ENCODE assay signal across 27 cellular contexts in the genomic region with DNA sequence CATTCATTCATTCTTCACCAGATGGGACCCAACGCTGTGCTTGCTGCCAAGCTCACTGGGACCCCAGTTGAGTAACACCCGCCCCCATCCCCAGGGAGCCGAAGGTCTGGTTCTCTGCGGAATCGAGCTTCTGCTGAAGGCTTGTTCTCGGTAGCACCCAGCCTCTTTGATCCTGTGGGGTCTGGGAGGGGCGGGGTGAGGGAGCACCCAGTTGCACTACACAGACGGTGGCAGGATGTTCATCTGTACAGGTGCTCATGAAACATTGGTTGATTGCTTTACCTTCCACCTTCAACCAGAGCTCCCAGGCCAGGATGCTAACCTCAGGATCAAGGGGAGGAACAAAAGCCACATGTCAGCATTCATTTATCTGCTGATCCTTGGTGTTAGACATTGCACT.
"Had no signal": no experiment of that assay in that cellular context is flagged by ENCODE, and none has a peak within 500 bp of the region (broad histone marks: within the 10 kb centered on the region; RNA-seq: fewer than 3 reads in every experiment).

No MANE protein-coding gene starts in this region.

- FAIRE-seq: bronchial epithelial cell had no signal

- H3K4me3 Mint-ChIP-seq: activated naive CD8-positive, alpha-beta T cell treated with anti-CD3 and anti-CD28 coated beads, Interleukin-2, amount 50 U/mL, for 24 hours; activated T-cell treated with anti-CD3 and anti-CD28 coated beads, Interleukin-2, amount 50 U/mL, for 4 hours; T-helper 1 cell treated with Interleukin-12 subunit alpha and Interleukin-12 subunit beta and Interleukin-4 antibody, amounts not matched to agents 30 μg/mL and 1 μg/mL, for 36 hours had no signal

- H3K9me3 Mint-ChIP-seq: activated naive CD8-positive, alpha-beta T cell treated with anti-CD3 and anti-CD28 coated beads, Interleukin-2, amount 50 U/mL, for 24 hours; activated T-cell treated with anti-CD3 and anti-CD28 coated beads, Interleukin-2, amount 50 U/mL, for 4 hours; T-helper 1 cell treated with Interleukin-12 subunit alpha and Interleukin-12 subunit beta and Interleukin-4 antibody, amounts not matched to agents 30 μg/mL and 1 μg/mL, for 36 hours had no signal

- H3K9me3 ChIP-seq: ascending aorta, body of pancreas, Peyer's patch, SJSA1 had no signal

- H3K27me3 ChIP-seq: ascending aorta, body of pancreas, Peyer's patch, SJSA1 had no signal

- H3K27ac ChIP-seq: ascending aorta, body of pancreas, Peyer's patch, RWPE1, SJSA1 had no signal

- DNase-seq: activated CD4-positive, alpha-beta T cell treated with anti-CD3 and anti-CD28 coated beads for 4 hours; activated gamma-delta T cell; activated naive CD4-positive, alpha-beta T cell treated with anti-CD3 and anti-CD28 coated beads, Interleukin-2, amount 50 U/mL, for 16 hours; activated naive CD8-positive, alpha-beta T cell treated with anti-CD3 and anti-CD28 coated beads, Interleukin-2, amount 50 U/mL, for 24 hours; activated T-cell treated with anti-CD3 and anti-CD28 coated beads, Interleukin-2, amount 50 U/mL, for 4 hours; amniotic stem cell; body of pancreas; central memory CD4-positive, alpha-beta T cell; KG1; NCI-H1048; NCI-H1930; NCI-H2107; NCI-H2171 treated with DMSO at 0.1 percent for 48 hours; NCI-H226; NCI-H526; NK-92 treated with Interleukin-12 subunit alpha and Interleukin-12 subunit beta, amount 100 ng/mL, for 24 hours; OCI-M1; Peyer's patch; SHP77; SW 1271 had no signal

- H3K36me3 ChIP-seq: ascending aorta, Peyer's patch, SJSA1 had no signal

- ATAC-seq: activated CD4-positive, CD25-positive, alpha-beta regulatory T cell treated with anti-CD3 and anti-CD28 coated beads, Interleukin-2, amount 50 U/mL, for 24 hours; activated naive CD8-positive, alpha-beta T cell treated with anti-CD3 and anti-CD28 coated beads, Interleukin-2, amount 50 U/mL, for 24 hours; activated T-cell treated with anti-CD3 and anti-CD28 coated beads, Interleukin-2, amount 50 U/mL, for 4 hours; body of pancreas; SK-N-SH treated with all-trans-retinoic acid at 6 μM for 48 hours had no signal

- H3K4me1 ChIP-seq: ascending aorta, body of pancreas, Peyer's patch, SJSA1 had no signal

- H3K4me3 ChIP-seq: ascending aorta, body of pancreas, Peyer's patch, SJSA1 had no signal

- H3K27ac Mint-ChIP-seq: activated naive CD8-positive, alpha-beta T cell treated with anti-CD3 and anti-CD28 coated beads, Interleukin-2, amount 50 U/mL, for 24 hours; T-helper 1 cell treated with Interleukin-12 subunit alpha and Interleukin-12 subunit beta and Interleukin-4 antibody, amounts not matched to agents 30 μg/mL and 1 μg/mL, for 36 hours had no signal
